Comparison of ENCODE assay signal across 1 cellular context in the genomic region with DNA sequence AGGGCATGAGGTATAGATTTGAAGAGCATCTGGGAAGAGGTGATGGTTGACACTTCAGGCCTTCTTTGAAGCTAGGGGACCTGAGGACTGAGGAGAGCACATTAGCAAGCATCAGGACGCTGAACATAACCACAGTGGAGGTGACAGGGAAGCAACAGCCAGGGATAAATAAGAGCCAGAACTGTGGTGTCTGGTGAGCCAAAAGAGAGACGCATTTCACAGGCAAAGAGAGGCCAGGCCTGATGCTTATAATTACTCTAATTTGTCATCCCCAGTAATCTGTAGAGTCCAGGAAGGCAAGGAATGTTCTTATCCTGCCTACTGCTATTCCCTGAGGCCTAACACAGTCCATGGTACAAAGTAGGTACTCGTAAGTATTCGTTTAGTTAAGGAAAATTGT.
TF ChIP-seq lines count a peak whose summit lies in the region.

No MANE protein-coding gene starts in this region.

TF ChIP-seq in IMR-90, 13 proteins besides CTCF, POLR2A, EP300 and RAD21:
- no peak for TF ChIP-seq FOS (IDR thresholded peaks at IDR 0.05; ENCODE audit: low read depth, low read length)
- TF ChIP-seq MXI1 (IDR thresholded peaks at IDR 0.05; ENCODE audit: borderline replicate concordance, low read depth, low read length) = no peak
- no peak for TF ChIP-seq MAZ (IDR thresholded peaks at IDR 0.05; ENCODE audit: borderline replicate concordance, low read depth, low read length)
- TF ChIP-seq MAFK (IDR thresholded peaks at IDR 0.05; ENCODE audit: low read depth, low read length) = no peak
TF ChIP-seq in IMR-90: peak in this region for 0.
